In the genomic region with DNA sequence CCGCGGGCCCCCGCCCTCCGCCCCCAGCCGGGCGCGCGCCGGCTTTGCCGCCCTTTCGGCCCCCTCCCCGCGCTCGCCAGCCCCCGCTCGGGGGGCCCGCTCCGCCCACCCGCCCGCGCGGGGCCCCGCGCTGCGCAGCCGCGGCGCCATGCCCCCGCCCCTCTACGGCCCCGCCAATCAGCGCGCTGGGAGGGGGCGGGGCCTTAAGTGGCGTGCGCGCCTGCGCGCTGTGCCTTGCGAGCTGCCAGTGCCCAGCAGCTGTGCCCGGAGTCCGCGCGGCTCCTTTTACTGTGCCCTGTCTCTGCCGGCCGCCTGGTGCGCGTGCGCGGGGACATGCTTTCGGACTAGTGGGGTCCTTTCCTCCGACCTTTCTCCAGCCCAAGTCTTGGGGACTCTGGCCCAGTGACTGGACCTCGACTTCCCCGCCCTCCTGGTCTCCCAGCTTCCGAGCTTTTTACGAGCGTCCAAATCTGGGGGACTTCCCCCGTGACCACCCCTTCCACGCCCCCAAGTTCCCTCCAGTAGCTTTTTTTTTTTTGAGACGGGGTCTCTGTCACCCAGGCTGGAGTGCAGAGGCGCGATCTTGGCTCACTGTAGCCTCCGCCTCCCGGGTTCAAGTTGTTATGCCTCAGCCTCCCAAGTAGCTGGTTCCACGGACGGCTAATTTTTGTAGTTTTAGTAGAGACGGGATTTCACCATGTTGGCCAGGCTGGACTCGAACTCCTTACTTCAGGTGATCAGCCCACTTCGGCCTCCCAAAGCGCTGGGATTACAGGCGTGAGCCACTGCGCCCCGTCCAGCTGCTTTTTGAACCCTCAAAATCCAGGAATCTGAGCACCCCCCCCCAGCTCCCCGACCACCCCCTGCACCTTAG, we compare ENCODE assay signal across 1 cellular context.
TF ChIP-seq lines count a peak whose summit lies in the region.

A gene with protein sequence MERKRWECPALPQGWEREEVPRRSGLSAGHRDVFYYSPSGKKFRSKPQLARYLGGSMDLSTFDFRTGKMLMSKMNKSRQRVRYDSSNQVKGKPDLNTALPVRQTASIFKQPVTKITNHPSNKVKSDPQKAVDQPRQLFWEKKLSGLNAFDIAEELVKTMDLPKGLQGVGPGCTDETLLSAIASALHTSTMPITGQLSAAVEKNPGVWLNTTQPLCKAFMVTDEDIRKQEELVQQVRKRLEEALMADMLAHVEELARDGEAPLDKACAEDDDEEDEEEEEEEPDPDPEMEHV (minus strand): TSS at position 111 of the 874 bp plus-strand sequence. CDS start 234 bp downstream, outside the sequence.

TF ChIP-seq in HepG2, 621 proteins besides CTCF, POLR2A, EP300 and RAD21 (continued from another document and continues in another):
- TF ChIP-seq, protein P1, sequence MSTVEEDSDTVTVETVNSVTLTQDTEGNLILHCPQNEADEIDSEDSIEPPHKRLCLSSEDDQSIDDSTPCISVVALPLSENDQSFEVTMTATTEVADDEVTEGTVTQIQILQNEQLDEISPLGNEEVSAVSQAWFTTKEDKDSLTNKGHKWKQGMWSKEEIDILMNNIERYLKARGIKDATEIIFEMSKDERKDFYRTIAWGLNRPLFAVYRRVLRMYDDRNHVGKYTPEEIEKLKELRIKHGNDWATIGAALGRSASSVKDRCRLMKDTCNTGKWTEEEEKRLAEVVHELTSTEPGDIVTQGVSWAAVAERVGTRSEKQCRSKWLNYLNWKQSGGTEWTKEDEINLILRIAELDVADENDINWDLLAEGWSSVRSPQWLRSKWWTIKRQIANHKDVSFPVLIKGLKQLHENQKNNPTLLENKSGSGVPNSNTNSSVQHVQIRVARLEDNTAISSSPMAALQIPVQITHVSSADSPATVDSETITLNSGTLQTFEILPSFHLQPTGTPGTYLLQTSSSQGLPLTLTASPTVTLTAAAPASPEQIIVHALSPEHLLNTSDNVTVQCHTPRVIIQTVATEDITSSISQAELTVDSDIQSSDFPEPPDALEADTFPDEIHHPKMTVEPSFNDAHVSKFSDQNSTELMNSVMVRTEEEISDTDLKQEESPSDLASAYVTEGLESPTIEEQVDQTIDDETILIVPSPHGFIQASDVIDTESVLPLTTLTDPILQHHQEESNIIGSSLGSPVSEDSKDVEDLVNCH (CRISPR knock-in tag; IDR thresholded peaks at IDR 0.05), result no peak
- TF ChIP-seq ZNF484 (CRISPR knock-in tag; IDR thresholded peaks at IDR 0.05; ENCODE audit: borderline replicate concordance, low read depth) (no peak), ZNF607 (CRISPR knock-in tag; IDR thresholded peaks at IDR 0.05; ENCODE audit: borderline replicate concordance) (no peak; the same call in 1 of the 2 replicates), ISL2 (CRISPR knock-in tag; IDR thresholded peaks at IDR 0.05) (0 out of 2 replicates have a peak, but pooled peaks have one; percentile 16), SUZ12 (IDR thresholded peaks at IDR 0.05; ENCODE audit: low read depth, low read length) (no peak), ZNF160 (CRISPR knock-in tag; IDR thresholded peaks at IDR 0.05) (no peak; the same call in 1 of the 2 replicates), ZIK1 (CRISPR knock-in tag; IDR thresholded peaks at IDR 0.05; ENCODE audit: borderline replicate concordance, low read depth) (no peak), ARNT2 (CRISPR knock-in tag; IDR thresholded peaks at IDR 0.05; ENCODE audit: low read depth) (0 out of 2 replicates have a peak, but pooled peaks have one; percentile 19), HCFC1 (IDR thresholded peaks at IDR 0.05; ENCODE audit: low read depth, low read length) (no peak), NFYC (CRISPR knock-in tag; IDR thresholded peaks at IDR 0.05) (peak; percentile 65), ZNF598 (CRISPR knock-in tag; IDR thresholded peaks at IDR 0.05; ENCODE audit: borderline replicate concordance) (peak; percentile 71; the same call in 1 of the 2 replicates), NAIF1 (CRISPR knock-in tag; IDR thresholded peaks at IDR 0.05; ENCODE audit: borderline replicate concordance) (no peak), ZNF782 (CRISPR knock-in tag; IDR thresholded peaks at IDR 0.05; ENCODE audit: borderline replicate concordance) (peak; percentile 48; the same call in 1 of the 2 replicates), HMG20A (CRISPR knock-in tag; IDR thresholded peaks at IDR 0.05; ENCODE audit: borderline replicate concordance) (no peak), ZNF556 (CRISPR knock-in tag; IDR thresholded peaks at IDR 0.05; ENCODE audit: borderline replicate concordance) (peak; percentile 33; the same call in 1 of the 2 replicates), RBM22 (optimal IDR thresholded peaks at IDR 0.05; ENCODE audit: low read length) (peak; percentile 57), SAP130 (CRISPR knock-in tag; IDR thresholded peaks at IDR 0.05; ENCODE audit: low read depth) (0 out of 2 replicates have a peak, but pooled peaks have one; percentile 38), ZNF20 (CRISPR knock-in tag; IDR thresholded peaks at IDR 0.05) (no peak), ZNF317 (CRISPR knock-in tag; IDR thresholded peaks at IDR 0.05) (peak; percentile 32; the same call in 1 of the 2 replicates), NR2C2 (CRISPR knock-in tag; IDR thresholded peaks at IDR 0.05; ENCODE audit: borderline replicate concordance) (no peak), TSC22D2 (CRISPR knock-in tag; IDR thresholded peaks at IDR 0.05; ENCODE audit: borderline replicate concordance) (no peak), ZNF557 (CRISPR knock-in tag; IDR thresholded peaks at IDR 0.05) (no peak), HOXD1 (CRISPR knock-in tag; IDR thresholded peaks at IDR 0.05) (no peak), ZNF572 (CRISPR knock-in tag; IDR thresholded peaks at IDR 0.05) (0 out of 2 replicates have a peak, but pooled peaks have one; percentile 46), ESRRA (CRISPR knock-in tag; IDR thresholded peaks at IDR 0.05; ENCODE audit: low read depth) (peak; percentile 54; the same call in 1 of the 2 replicates), ZNF451 (CRISPR knock-in tag; IDR thresholded peaks at IDR 0.05) (0 out of 2 replicates have a peak, but pooled peaks have one; percentile 23), ZSCAN31 (CRISPR knock-in tag; IDR thresholded peaks at IDR 0.05; ENCODE audit: low read depth) (0 out of 2 replicates have a peak, but pooled peaks have one; percentile 13), ONECUT2 (CRISPR knock-in tag; IDR thresholded peaks at IDR 0.05) (no peak), DNMT3B (CRISPR knock-in tag; conservative IDR thresholded peaks at IDR 0.05) (no peak), FOXC1 (CRISPR knock-in tag; IDR thresholded peaks at IDR 0.05; ENCODE audit: borderline replicate concordance) (no peak), MXI1 (IDR thresholded peaks at IDR 0.05; ENCODE audit: borderline replicate concordance, low read depth, low read length) (peak; percentile 83; the same call in 1 of the 3 replicates), TCF12 (IDR thresholded peaks at IDR 0.05) (no peak), TCF12 (CRISPR knock-in tag; IDR thresholded peaks at IDR 0.05) (no peak), FOXK1 (CRISPR knock-in tag; IDR thresholded peaks at IDR 0.05; ENCODE audit: borderline replicate concordance, low read depth) (no peak), FOXM1 (CRISPR knock-in tag; IDR thresholded peaks at IDR 0.05) (no peak), CEBPG (CRISPR knock-in tag; IDR thresholded peaks at IDR 0.05) (no peak)
- TF ChIP-seq, protein P2, sequence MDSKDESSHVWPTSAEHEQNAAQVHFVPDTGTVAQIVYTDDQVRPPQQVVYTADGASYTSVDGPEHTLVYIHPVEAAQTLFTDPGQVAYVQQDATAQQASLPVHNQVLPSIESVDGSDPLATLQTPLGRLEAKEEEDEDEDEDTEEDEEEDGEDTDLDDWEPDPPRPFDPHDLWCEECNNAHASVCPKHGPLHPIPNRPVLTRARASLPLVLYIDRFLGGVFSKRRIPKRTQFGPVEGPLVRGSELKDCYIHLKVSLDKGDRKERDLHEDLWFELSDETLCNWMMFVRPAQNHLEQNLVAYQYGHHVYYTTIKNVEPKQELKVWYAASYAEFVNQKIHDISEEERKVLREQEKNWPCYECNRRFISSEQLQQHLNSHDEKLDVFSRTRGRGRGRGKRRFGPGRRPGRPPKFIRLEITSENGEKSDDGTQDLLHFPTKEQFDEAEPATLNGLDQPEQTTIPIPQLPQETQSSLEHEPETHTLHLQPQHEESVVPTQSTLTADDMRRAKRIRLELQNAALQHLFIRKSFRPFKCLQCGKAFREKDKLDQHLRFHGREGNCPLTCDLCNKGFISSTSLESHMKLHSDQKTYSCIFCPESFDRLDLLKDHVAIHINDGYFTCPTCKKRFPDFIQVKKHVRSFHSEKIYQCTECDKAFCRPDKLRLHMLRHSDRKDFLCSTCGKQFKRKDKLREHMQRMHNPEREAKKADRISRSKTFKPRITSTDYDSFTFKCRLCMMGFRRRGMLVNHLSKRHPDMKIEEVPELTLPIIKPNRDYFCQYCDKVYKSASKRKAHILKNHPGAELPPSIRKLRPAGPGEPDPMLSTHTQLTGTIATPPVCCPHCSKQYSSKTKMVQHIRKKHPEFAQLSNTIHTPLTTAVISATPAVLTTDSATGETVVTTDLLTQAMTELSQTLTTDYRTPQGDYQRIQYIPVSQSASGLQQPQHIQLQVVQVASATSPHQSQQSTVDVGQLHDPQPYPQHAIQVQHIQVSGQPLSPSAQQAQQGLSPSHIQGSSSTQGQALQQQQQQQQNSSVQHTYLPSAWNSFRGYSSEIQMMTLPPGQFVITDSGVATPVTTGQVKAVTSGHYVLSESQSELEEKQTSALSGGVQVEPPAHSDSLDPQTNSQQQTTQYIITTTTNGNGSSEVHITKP (CRISPR knock-in tag; IDR thresholded peaks at IDR 0.05; ENCODE audit: low read depth), result no peak
- TF ChIP-seq, protein P3, sequence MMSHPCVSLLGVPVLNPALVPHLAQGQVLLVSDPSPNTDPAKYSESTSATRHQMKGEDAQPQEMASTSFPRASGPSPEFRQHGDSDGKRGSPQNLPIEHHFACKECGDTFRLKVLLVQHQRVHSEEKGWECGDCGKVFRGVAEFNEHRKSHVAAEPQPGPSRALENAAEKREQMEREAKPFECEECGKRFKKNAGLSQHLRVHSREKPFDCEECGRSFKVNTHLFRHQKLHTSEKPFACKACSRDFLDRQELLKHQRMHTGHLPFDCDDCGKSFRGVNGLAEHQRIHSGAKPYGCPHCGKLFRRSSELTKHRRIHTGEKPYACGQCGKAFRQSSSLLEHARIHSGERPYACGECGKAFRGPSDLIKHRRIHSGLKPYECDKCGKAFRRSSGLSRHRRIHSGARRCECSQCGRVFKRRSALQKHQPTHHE (CRISPR knock-in tag; IDR thresholded peaks at IDR 0.05; ENCODE audit: borderline replicate concordance), result no peak
- TF ChIP-seq, protein P4, sequence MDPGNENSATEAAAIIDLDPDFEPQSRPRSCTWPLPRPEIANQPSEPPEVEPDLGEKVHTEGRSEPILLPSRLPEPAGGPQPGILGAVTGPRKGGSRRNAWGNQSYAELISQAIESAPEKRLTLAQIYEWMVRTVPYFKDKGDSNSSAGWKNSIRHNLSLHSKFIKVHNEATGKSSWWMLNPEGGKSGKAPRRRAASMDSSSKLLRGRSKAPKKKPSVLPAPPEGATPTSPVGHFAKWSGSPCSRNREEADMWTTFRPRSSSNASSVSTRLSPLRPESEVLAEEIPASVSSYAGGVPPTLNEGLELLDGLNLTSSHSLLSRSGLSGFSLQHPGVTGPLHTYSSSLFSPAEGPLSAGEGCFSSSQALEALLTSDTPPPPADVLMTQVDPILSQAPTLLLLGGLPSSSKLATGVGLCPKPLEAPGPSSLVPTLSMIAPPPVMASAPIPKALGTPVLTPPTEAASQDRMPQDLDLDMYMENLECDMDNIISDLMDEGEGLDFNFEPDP (CRISPR knock-in tag; conservative IDR thresholded peaks at IDR 0.05), result no peak
- TF ChIP-seq, protein P5, sequence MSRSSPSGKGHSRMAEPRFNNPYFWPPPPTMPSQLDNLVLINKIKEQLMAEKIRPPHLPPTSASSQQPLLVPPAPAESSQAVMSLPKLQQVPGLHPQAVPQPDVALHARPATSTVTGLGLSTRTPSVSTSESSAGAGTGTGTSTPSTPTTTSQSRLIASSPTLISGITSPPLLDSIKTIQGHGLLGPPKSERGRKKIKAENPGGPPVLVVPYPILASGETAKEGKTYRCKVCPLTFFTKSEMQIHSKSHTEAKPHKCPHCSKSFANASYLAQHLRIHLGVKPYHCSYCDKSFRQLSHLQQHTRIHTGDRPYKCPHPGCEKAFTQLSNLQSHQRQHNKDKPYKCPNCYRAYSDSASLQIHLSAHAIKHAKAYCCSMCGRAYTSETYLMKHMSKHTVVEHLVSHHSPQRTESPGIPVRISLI (CRISPR knock-in tag; IDR thresholded peaks at IDR 0.05; ENCODE audit: borderline replicate concordance), result no peak
- TF ChIP-seq, protein P6, sequence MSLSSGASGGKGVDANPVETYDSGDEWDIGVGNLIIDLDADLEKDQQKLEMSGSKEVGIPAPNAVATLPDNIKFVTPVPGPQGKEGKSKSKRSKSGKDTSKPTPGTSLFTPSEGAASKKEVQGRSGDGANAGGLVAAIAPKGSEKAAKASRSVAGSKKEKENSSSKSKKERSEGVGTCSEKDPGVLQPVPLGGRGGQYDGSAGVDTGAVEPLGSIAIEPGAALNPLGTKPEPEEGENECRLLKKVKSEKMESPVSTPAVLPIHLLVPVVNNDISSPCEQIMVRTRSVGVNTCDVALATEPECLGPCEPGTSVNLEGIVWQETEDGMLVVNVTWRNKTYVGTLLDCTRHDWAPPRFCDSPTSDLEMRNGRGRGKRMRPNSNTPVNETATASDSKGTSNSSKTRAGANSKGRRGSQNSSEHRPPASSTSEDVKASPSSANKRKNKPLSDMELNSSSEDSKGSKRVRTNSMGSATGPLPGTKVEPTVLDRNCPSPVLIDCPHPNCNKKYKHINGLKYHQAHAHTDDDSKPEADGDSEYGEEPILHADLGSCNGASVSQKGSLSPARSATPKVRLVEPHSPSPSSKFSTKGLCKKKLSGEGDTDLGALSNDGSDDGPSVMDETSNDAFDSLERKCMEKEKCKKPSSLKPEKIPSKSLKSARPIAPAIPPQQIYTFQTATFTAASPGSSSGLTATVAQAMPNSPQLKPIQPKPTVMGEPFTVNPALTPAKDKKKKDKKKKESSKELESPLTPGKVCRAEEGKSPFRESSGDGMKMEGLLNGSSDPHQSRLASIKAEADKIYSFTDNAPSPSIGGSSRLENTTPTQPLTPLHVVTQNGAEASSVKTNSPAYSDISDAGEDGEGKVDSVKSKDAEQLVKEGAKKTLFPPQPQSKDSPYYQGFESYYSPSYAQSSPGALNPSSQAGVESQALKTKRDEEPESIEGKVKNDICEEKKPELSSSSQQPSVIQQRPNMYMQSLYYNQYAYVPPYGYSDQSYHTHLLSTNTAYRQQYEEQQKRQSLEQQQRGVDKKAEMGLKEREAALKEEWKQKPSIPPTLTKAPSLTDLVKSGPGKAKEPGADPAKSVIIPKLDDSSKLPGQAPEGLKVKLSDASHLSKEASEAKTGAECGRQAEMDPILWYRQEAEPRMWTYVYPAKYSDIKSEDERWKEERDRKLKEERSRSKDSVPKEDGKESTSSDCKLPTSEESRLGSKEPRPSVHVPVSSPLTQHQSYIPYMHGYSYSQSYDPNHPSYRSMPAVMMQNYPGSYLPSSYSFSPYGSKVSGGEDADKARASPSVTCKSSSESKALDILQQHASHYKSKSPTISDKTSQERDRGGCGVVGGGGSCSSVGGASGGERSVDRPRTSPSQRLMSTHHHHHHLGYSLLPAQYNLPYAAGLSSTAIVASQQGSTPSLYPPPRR (CRISPR knock-in tag; IDR thresholded peaks at IDR 0.05; ENCODE audit: borderline replicate concordance), result peak; percentile 36; the same call in 1 of the 2 replicates
- TF ChIP-seq, protein P7, sequence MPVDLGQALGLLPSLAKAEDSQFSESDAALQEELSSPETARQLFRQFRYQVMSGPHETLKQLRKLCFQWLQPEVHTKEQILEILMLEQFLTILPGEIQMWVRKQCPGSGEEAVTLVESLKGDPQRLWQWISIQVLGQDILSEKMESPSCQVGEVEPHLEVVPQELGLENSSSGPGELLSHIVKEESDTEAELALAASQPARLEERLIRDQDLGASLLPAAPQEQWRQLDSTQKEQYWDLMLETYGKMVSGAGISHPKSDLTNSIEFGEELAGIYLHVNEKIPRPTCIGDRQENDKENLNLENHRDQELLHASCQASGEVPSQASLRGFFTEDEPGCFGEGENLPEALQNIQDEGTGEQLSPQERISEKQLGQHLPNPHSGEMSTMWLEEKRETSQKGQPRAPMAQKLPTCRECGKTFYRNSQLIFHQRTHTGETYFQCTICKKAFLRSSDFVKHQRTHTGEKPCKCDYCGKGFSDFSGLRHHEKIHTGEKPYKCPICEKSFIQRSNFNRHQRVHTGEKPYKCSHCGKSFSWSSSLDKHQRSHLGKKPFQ (CRISPR knock-in tag; IDR thresholded peaks at IDR 0.05; ENCODE audit: insufficient replicate concordance), result no peak
